Comparison of ENCODE assay signal across 13 cellular contexts in the genomic region with DNA sequence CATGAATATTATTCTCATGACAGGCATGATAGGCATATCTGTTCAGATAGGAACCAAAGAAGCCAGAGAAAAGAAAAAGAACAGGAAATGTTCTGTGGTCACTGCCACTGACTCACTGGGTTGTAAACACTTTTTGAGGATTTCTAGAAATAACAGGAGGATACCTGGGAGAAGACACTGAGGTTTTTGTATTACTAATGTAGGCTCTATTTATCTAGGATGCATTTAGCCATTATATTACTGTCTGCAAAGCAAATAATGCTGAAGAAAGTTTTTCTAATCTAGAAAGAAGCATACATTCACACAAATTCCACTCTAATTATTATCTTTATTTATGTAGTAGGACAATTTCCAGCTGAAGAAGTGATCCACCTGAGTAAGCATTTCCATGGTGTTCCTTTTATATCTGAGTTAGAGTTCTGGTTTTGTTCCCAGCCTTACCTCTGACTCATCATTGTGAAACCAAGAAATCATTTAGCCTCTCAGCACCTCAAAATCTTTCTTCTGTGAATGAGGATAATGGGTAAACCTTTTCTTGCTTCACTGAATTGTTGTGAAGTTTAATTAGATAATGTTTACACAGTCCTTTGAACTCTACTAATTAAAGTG. TPM values are rescaled to one million over a fixed set of nuclear protein-coding genes. Genes with fewer than 3 reads are reported as not detected.
DNase-seq lines count a peak whose midpoint lies in the region; ATAC-seq, FAIRE-seq and TF ChIP-seq lines count a peak whose summit lies in the region.
"Had no signal": no experiment of that assay in that cellular context is flagged by ENCODE, and none has a peak within 500 bp of the region (broad histone marks: within the 10 kb centered on the region; RNA-seq: fewer than 3 reads in every experiment).

No MANE protein-coding gene starts in this region.

- ATAC-seq in HepG2 = no peak
- ATAC-seq in upper lobe of right lung = no peak

- H3K36me3 ChIP-seq in bronchial epithelial cell (ENCODE audit: control insufficient read depth, insufficient read depth, low read length) (no peaks in the 10 kb centered on the region), HepG2 (replicated peaks in 1 of 2; ENCODE audit: control insufficient read depth in 1 of 2, insufficient read depth in 2 of 2, low read length in 2 of 2) (no peaks in the 10 kb centered on the region), testis (ENCODE audit: low read depth, missing control alignments) (no peaks in the 10 kb centered on the region), upper lobe of right lung (no peaks in the 10 kb centered on the region)
- H3K36me3 ChIP-seq: lower lobe of right lung had no signal

- H2AFZ ChIP-seq in HepG2 (ENCODE audit: low read length) = no peak overlapping the region

- H3K4me2 ChIP-seq in HepG2 (ENCODE audit: low read depth, low read length) = no peak overlapping the region

- POLR2A ChIA-PET in HepG2 (lab: Yijun Ruan, JAX) = no interaction called here

- no peak overlapping the region for H3K9ac ChIP-seq in HepG2 (ENCODE audit: insufficient read depth, low read depth, low read length)

- H3K27ac ChIP-seq in HepG2 (ENCODE audit: extremely low read length, insufficient read depth, low read length) (no peak overlapping the region), testis (no peak overlapping the region), upper lobe of right lung (no peak overlapping the region)
- H3K27ac ChIP-seq: lower lobe of right lung had no signal

- DNase-seq in DMS53 (lab: John Stamatoyannopoulos, UW) = peak; percentile 29
- peak; percentile 68 for DNase-seq in LoVo (ENCODE audit: low spot score)
- DNase-seq in bronchial epithelial cell (ENCODE audit: low read depth) = peak; percentile 89
- no peak for DNase-seq in HepG2 (ENCODE audit: low spot score)
- no peak for DNase-seq in testis
- no peak for DNase-seq in GDM1 (lab: John Stamatoyannopoulos, UW)
- no peak for DNase-seq in MV-4-11 (lab: John Stamatoyannopoulos, UW)
- DNase-seq in upper lobe of right lung = no peak
- DNase-seq: activated CD4-positive, alpha-beta T cell treated with anti-CD3 and anti-CD28 coated beads, Interleukin-2, amount 10 ng/mL, durations not matched to agents 7 days and 5 days; activated naive CD8-positive, alpha-beta T cell treated with anti-CD3 and anti-CD28 coated beads, Interleukin-2, amount 10 ng/mL, durations not matched to agents 7 days and 5 days; lower lobe of right lung; NCI-H446 had no signal

- H4K20me1 ChIP-seq in HepG2 (ENCODE audit: insufficient read depth, low read length) = no peaks in the 10 kb centered on the region

- no peaks in the 10 kb centered on the region for H3K79me2 ChIP-seq in HepG2 (ENCODE audit: insufficient read depth, low read length)

- H3K27me3 ChIP-seq in bronchial epithelial cell (ENCODE audit: control insufficient read depth, insufficient read depth, low read length) (no peaks in the 10 kb centered on the region), HepG2 (ENCODE audit: control insufficient read depth in 1 of 2, insufficient read depth in 2 of 2, low read length in 2 of 2) (no peaks in the 10 kb centered on the region), testis (no peaks in the 10 kb centered on the region), upper lobe of right lung (no peaks in the 10 kb centered on the region)

- intact Hi-C loops in HepG2 (cut with micrococcal nuclease; ENCODE audit: unreplicated experiment) (no loop called here), testis (cut with DNase I; ENCODE audit: low total_unique reads) (no loop called here), upper lobe of right lung (cut with DNase I) (no loop called here)

- H3K4me3 ChIP-seq in bronchial epithelial cell (ENCODE audit: low read depth, low read length) (no peak overlapping the region), HepG2 (replicated peaks in 1 of 3; ENCODE audit: insufficient read depth in 1 of 3, low read depth in 2 of 3, low read length in 3 of 3) (no peak overlapping the region), testis (no peak overlapping the region), upper lobe of right lung (no peak overlapping the region)
- H3K4me3 ChIP-seq: lower lobe of right lung had no signal

- in situ Hi-C loops in HepG2 (cut with HindIII; ENCODE audit: extremely low pct_ligation_motif_present, low pct_unique_long_range_greater_than_20kb) = no loop called here

- TF ChIP-seq POLR2A in HepG2 (IDR thresholded peaks at IDR 0.05; ENCODE audit: insufficient read depth in 1 of 2, low read depth in 2 of 2, low read length in 2 of 2) = no peak
- no peak for TF ChIP-seq POLR2A in testis (IDR thresholded peaks at IDR 0.05)

- CTCF ChIA-PET in HepG2 (lab: Yijun Ruan, JAX; ENCODE audit: low intra/inter-chr PET ratio, low total read pairs) = no interaction called here

- BruUV-seq in HepG2 (replicated peaks; lab: Mats Ljungman, UMichigan) = no TSS peak

- TF ChIP-seq RAD21 in HepG2 (CRISPR knock-in tag; IDR thresholded peaks at IDR 0.05) = no peak

- TF ChIP-seq CTCF in bronchial epithelial cell (IDR thresholded peaks at IDR 0.05; ENCODE audit: insufficient read depth, low read length, severe bottlenecking) (no peak), HepG2 (CRISPR knock-in tag; IDR thresholded peaks at IDR 0.05) (no peak), testis (IDR thresholded peaks at IDR 0.05) (no peak), upper lobe of right lung (IDR thresholded peaks at IDR 0.05) (no peak)

- H3K4me1 ChIP-seq in HepG2 (ENCODE audit: insufficient read depth, low read length) (no peaks in the 10 kb centered on the region), testis (no peaks in the 10 kb centered on the region), upper lobe of right lung (no peaks in the 10 kb centered on the region)
- H3K4me1 ChIP-seq: lower lobe of right lung had no signal

- FAIRE-seq in bronchial epithelial cell (lab: Jason Lieb, UNC) = no peak
- no peak for FAIRE-seq in HepG2 (lab: Jason Lieb, UNC)

- TF ChIP-seq EP300 in HepG2 (IDR thresholded peaks at IDR 0.05; ENCODE audit: low read depth in 2 of 2, low read length in 2 of 2) = no peak; a peak in 1 of 4 replicates
- TF ChIP-seq EP300 in HepG2 (CRISPR knock-in tag; IDR thresholded peaks at IDR 0.05; ENCODE audit: borderline replicate concordance) = no peak

- H3K9me3 ChIP-seq in HepG2 (ENCODE audit: low read length) (no peaks in the 10 kb centered on the region), testis (no peaks in the 10 kb centered on the region), upper lobe of right lung (no peaks in the 10 kb centered on the region)
- H3K9me3 ChIP-seq: lower lobe of right lung had no signal

TF ChIP-seq in HepG2, 621 proteins besides CTCF, POLR2A, EP300 and RAD21:
- TF ChIP-seq MAFF (IDR thresholded peaks at IDR 0.05; ENCODE audit: low read depth, low read length) (peak; percentile 51; the same call in 1 of the 2 replicates), IKZF1 (IDR thresholded peaks at IDR 0.05) (no peak)

RNA-seq across cellular contexts. Expression of gene EPGN, which starts 40.2 kb away (rescaled TPM):
- total RNA-seq in bronchial epithelial cell (7.9 and 129 TPM in 2 replicates), HepG2 (2016; rRNA removed; fragmentation: Illumina TruSeq; extraction: Trizol) (not detected in 2 replicates), testis (under 1 TPM in 1 of 2 donors, not detected in 1; 0.25 TPM), upper lobe of right lung (2.8 TPM)
- not detected in 2 replicates for total RNA-seq in HepG2 (2016; cell fraction: cytosol; rRNA removed; fragmentation: Illumina TruSeq; extraction: Trizol; ENCODE audit: low read depth)
- not detected in 2 replicates for total RNA-seq in HepG2 (2016; cell fraction: insoluble cytoplasmic fraction; rRNA removed; fragmentation: Illumina TruSeq; extraction: Trizol)
- total RNA-seq in HepG2 (2016; cell fraction: membrane; rRNA removed; fragmentation: Illumina TruSeq; extraction: Trizol) = not detected in 2 replicates
- not detected in 2 replicates for total RNA-seq in HepG2 (2016; cell fraction: nucleus; rRNA removed; fragmentation: Illumina TruSeq; extraction: Trizol)
- polyA plus RNA-seq in HepG2 (2011; rRNA removed) (not detected in 2 replicates), testis (ENCODE audit: insufficient read depth, low read depth, low replicate concordance) (1.7 TPM)
- polyA plus RNA-seq in HepG2 (2011; cell fraction: cytosol; rRNA removed) = not detected in 2 replicates
- polyA plus RNA-seq in HepG2 (2011; cell fraction: nucleus; rRNA removed) = not detected in 2 replicates
- 0.13 TPM in 1 of 2 replicates, not detected in the other for polyA plus RNA-seq in HepG2 (2012)
- polyA plus RNA-seq in HepG2 (2016; cell fraction: cytosol; fragmentation: Illumina TruSeq; extraction: Trizol; ENCODE audit: low read depth) = not detected in 2 replicates
- polyA plus RNA-seq in HepG2 (2016; cell fraction: insoluble cytoplasmic fraction; fragmentation: Illumina TruSeq; extraction: Trizol; ENCODE audit: low read depth) = not detected in 2 replicates
- polyA plus RNA-seq in HepG2 (2016; cell fraction: membrane; fragmentation: Illumina TruSeq; extraction: Trizol; ENCODE audit: low read depth) = not detected in 2 replicates
- polyA plus RNA-seq in HepG2 (2016; cell fraction: nucleus; fragmentation: Illumina TruSeq; extraction: Trizol; ENCODE audit: insufficient read depth, low read depth) = not detected in 2 replicates
- 84.9 TPM in 1 of 2 replicates, not detected in the other for polyA minus RNA-seq in HepG2 (2011; rRNA and poly(A)+ RNA removed; ENCODE audit: low replicate concordance)
- not detected in 2 replicates for polyA minus RNA-seq in HepG2 (2011; cell fraction: cytosol; rRNA and poly(A)+ RNA removed)
- polyA minus RNA-seq in HepG2 (2011; cell fraction: nucleus; rRNA and poly(A)+ RNA removed) = 0.52 TPM in 1 of 2 replicates, not detected in the other
- total RNA-seq: activated naive CD8-positive, alpha-beta T cell treated with anti-CD3 and anti-CD28 coated beads, Interleukin-2, amount 10 ng/mL, durations not matched to agents 7 days and 5 days had no signal
- polyA plus RNA-seq: IgD-negative memory B cell had no signal

Comparison
In these comparisons a context has a peak if more than half of its experiments do, and no peak if none do; other contexts are left out.
1. DNase-seq: peak in DMS53 (single experiment), LoVo (single experiment) and bronchial epithelial cell (single experiment); none in HepG2 (single experiment), testis (single experiment), GDM1 (single experiment), MV-4-11 (single experiment) and upper lobe of right lung (single experiment).